In genomic region chr12:20426191-20426590, GRCh38 we compare ENCODE assay signal across 23 cellular contexts. TPM values are rescaled to one million over a fixed set of nuclear protein-coding genes. Genes with fewer than 3 reads are reported as not detected.
DNase-seq lines count a peak whose midpoint lies in the region; ATAC-seq and TF ChIP-seq lines count a peak whose summit lies in the region.
"Had no signal": no experiment of that assay in that cellular context is flagged by ENCODE, and none has a peak within 500 bp of the region (broad histone marks: within the 10 kb centered on the region; RNA-seq: fewer than 3 reads in every experiment).

No MANE protein-coding gene starts in this region.

- ATAC-seq in right lobe of liver, result no peak
- ATAC-seq in HG03175 (IDR thresholded peaks at IDR 0.05; ENCODE audit: unreplicated experiment), result no peak
- ATAC-seq: stimulated activated naive CD8-positive, alpha-beta T cell treated with anti-CD3 and anti-CD28 coated beads, Interleukin-15, amount 100 ng/mL, for 72 hours had no signal

- H3K4me3 Mint-ChIP-seq in activated CD4-positive, alpha-beta memory T cell treated with anti-CD3 and anti-CD28 coated beads for 36 hours, result no peak overlapping the region
- H3K4me3 Mint-ChIP-seq: activated CD4-positive, alpha-beta memory T cell treated with anti-CD3 and anti-CD28 coated beads, Interleukin-2, amount 10 ng/mL, durations not matched to agents 7 days and 5 days; activated T-cell treated with anti-CD3 and anti-CD28 coated beads, Interleukin-2, amount 50 U/mL, for 24 hours; nephron progenitor cell; stimulated activated naive CD8-positive, alpha-beta T cell treated with anti-CD3 and anti-CD28 coated beads, Interleukin-15, amount 100 ng/mL, for 72 hours had no signal

- no peak for TF ChIP-seq RAD21 in liver (IDR thresholded peaks at IDR 0.05)

- WGBS in liver, result 84% methylated on average over 5 of the region's 5 CpGs
- 61% methylated on average over 5 of the region's 5 CpGs for WGBS in right lobe of liver (ENCODE audit: insufficient coverage, low coverage, low lambda C conversion rate, missing lambda C conversion rate)
- 74 to 86% methylated on average over 5 of the region's 5 CpGs for WGBS in sigmoid colon, 2 donors
- WGBS in mammary epithelial cell (ENCODE audit: low coverage, missing lambda C conversion rate), result 80% methylated on average over 5 of the region's 5 CpGs

- H3K36me3 ChIP-seq in liver (ENCODE audit: control insufficient read depth in 4 of 4, insufficient read depth in 3 of 4, low read depth in 1 of 4, low read length in 3 of 4) (no peaks in the 10 kb centered on the region), right lobe of liver (no peaks in the 10 kb centered on the region), left ventricle myocardium inferior (no peaks in the 10 kb centered on the region), sigmoid colon (no peaks in the 10 kb centered on the region), mammary epithelial cell (ENCODE audit: insufficient read depth, low read length) (no peaks in the 10 kb centered on the region)

- peak; percentile 39 to 77 (median 57) for TF ChIP-seq EP300 in sigmoid colon (IDR thresholded peaks at IDR 0.05)

- TF ChIP-seq POLR2A in right lobe of liver (IDR thresholded peaks at IDR 0.05) (no peak), sigmoid colon (IDR thresholded peaks at IDR 0.05) (no peak)

- H3K79me2 ChIP-seq in mammary epithelial cell (ENCODE audit: insufficient read depth, low read length), result no peaks in the 10 kb centered on the region

- BruUV-seq in mammary epithelial cell (replicated peaks; lab: Mats Ljungman, UMichigan), result no TSS peak

- H2AFZ ChIP-seq in mammary epithelial cell (ENCODE audit: low read depth, low read length), result no peak overlapping the region

- H3K4me1 ChIP-seq in liver (ENCODE audit: control insufficient read depth in 4 of 4, insufficient read depth in 4 of 4, low read length in 3 of 4), result no peaks in the 10 kb centered on the region
- H3K4me1 ChIP-seq in right lobe of liver, result no peaks in the 10 kb centered on the region
- H3K4me1 ChIP-seq in left ventricle myocardium inferior, result peaks cover 80% of the 10 kb centered on the region
- peaks cover 0 to 49% (median 27%) of the 10 kb centered on the region in 4 donors for H3K4me1 ChIP-seq in sigmoid colon
- no peaks in the 10 kb centered on the region for H3K4me1 ChIP-seq in mammary epithelial cell (ENCODE audit: insufficient read depth, low read length)

- H3K27ac Mint-ChIP-seq in activated CD4-positive, alpha-beta memory T cell treated with anti-CD3 and anti-CD28 coated beads for 36 hours, result no peak overlapping the region
- H3K27ac Mint-ChIP-seq: activated CD4-positive, alpha-beta memory T cell treated with anti-CD3 and anti-CD28 coated beads, Interleukin-2, amount 10 ng/mL, durations not matched to agents 7 days and 5 days; activated T-cell treated with anti-CD3 and anti-CD28 coated beads, Interleukin-2, amount 50 U/mL, for 24 hours; nephron progenitor cell; stimulated activated naive CD8-positive, alpha-beta T cell treated with anti-CD3 and anti-CD28 coated beads, Interleukin-15, amount 100 ng/mL, for 72 hours had no signal

- H3K36me3 Mint-ChIP-seq in activated CD4-positive, alpha-beta memory T cell treated with anti-CD3 and anti-CD28 coated beads for 36 hours, result no peaks in the 10 kb centered on the region
- H3K36me3 Mint-ChIP-seq: brain had no signal

- intact Hi-C loops in right lobe of liver (cut with DNase I), result no loop called here
- intact Hi-C loops in left ventricle myocardium inferior (cut with micrococcal nuclease), result no loop called here
- intact Hi-C loops in sigmoid colon (cut with DNase I), result no loop called here
- intact Hi-C loops in activated CD4-positive, alpha-beta memory T cell treated with anti-CD3 and anti-CD28 coated beads for 36 hours (cut with micrococcal nuclease), result no loop called here
- intact Hi-C loops in mammary epithelial cell (cut with micrococcal nuclease), result no loop called here

- no peak overlapping the region for H3K4me3 ChIP-seq in liver (ENCODE audit: low read depth in 1 of 3, low read length in 3 of 3)
- no peak overlapping the region for H3K4me3 ChIP-seq in right lobe of liver
- H3K4me3 ChIP-seq in left ventricle myocardium inferior, result peak overlapping the region; percentile 1
- H3K4me3 ChIP-seq in sigmoid colon, result no peak overlapping the region
- H3K4me3 ChIP-seq in mammary epithelial cell (replicated peaks in 1 of 3; ENCODE audit: insufficient read depth in 1 of 3, low read depth in 2 of 3, low read length in 3 of 3), result no peak overlapping the region

- TF ChIP-seq CTCF in liver (IDR thresholded peaks at IDR 0.05; ENCODE audit: low read depth, low read length, missing input control) (no peak), right lobe of liver (IDR thresholded peaks at IDR 0.05) (no peak), left ventricle myocardium inferior (IDR thresholded peaks at IDR 0.05; ENCODE audit: borderline replicate concordance) (no peak), sigmoid colon (IDR thresholded peaks at IDR 0.05) (no peak), mammary epithelial cell (conservative IDR thresholded peaks at IDR 0.05 in 1 of 2, IDR thresholded peaks at IDR 0.05 in 1 of 2; ENCODE audit: extremely low read depth in 1 of 2, insufficient read depth in 1 of 2, low read depth in 1 of 2, low read length in 2 of 2) (no peak)

- DNase-seq in right lobe of liver (no peak), left ventricle myocardium inferior (peak; percentile 53), sigmoid colon (peak; percentile 90), mammary epithelial cell (no peak), CD1c-positive myeloid dendritic cell (ENCODE audit: extremely low spot score) (no peak)
- no peak for DNase-seq in activated CD4-positive, alpha-beta memory T cell treated with anti-CD3 and anti-CD28 coated beads for 36 hours
- DNase-seq: 8988T; activated CD4-positive, alpha-beta memory T cell treated with anti-CD3 and anti-CD28 coated beads, Interleukin-2, amount 10 ng/mL, durations not matched to agents 7 days and 5 days; activated naive CD4-positive, alpha-beta T cell treated with anti-CD3 and anti-CD28 coated beads, Interleukin-2, amount 50 U/mL, for 16 hours; activated T-cell treated with anti-CD3 and anti-CD28 coated beads, Interleukin-2, amount 50 U/mL, for 24 hours; C1 segment of cervical spinal cord; GDM1; Karpas-422; midbrain; NCI-H1092 treated with DMSO at 0.1 percent for 48 hours; NCI-H2081 treated with DMSO at 0.1 percent for 48 hours; NCI-H510A; nephron progenitor cell; stimulated activated naive CD8-positive, alpha-beta T cell treated with anti-CD3 and anti-CD28 coated beads, Interleukin-15, amount 100 ng/mL, for 72 hours; T-helper 1 cell had no signal

- no peak overlapping the region for H3K27ac ChIP-seq in liver (ENCODE audit: low read depth in 1 of 2, low read length in 2 of 2)
- no peak overlapping the region for H3K27ac ChIP-seq in right lobe of liver
- peak overlapping the region; percentile 77 for H3K27ac ChIP-seq in left ventricle myocardium inferior (replicated peaks)
- H3K27ac ChIP-seq in sigmoid colon, result peak overlapping the region in 3 of 4 donors; percentile 31 to 47 (median 47)
- H3K27ac ChIP-seq in mammary epithelial cell (ENCODE audit: insufficient read depth, low read depth, low read length), result no peak overlapping the region

- H3K9ac ChIP-seq in liver (ENCODE audit: low read depth in 1 of 2, low read length in 2 of 2), result no peak overlapping the region
- H3K9ac ChIP-seq in mammary epithelial cell (ENCODE audit: insufficient read depth, low read length), result no peak overlapping the region

- H3K4me1 Mint-ChIP-seq in activated CD4-positive, alpha-beta memory T cell treated with anti-CD3 and anti-CD28 coated beads for 36 hours (ENCODE audit: low read depth), result no peaks in the 10 kb centered on the region
- H3K4me1 Mint-ChIP-seq: activated CD4-positive, alpha-beta memory T cell treated with anti-CD3 and anti-CD28 coated beads, Interleukin-2, amount 10 ng/mL, durations not matched to agents 7 days and 5 days; stimulated activated naive CD8-positive, alpha-beta T cell treated with anti-CD3 and anti-CD28 coated beads, Interleukin-15, amount 100 ng/mL, for 72 hours had no signal

- no peaks in the 10 kb centered on the region for H3K9me3 Mint-ChIP-seq in activated CD4-positive, alpha-beta memory T cell treated with anti-CD3 and anti-CD28 coated beads for 36 hours
- H3K9me3 Mint-ChIP-seq: activated CD4-positive, alpha-beta memory T cell treated with anti-CD3 and anti-CD28 coated beads, Interleukin-2, amount 10 ng/mL, durations not matched to agents 7 days and 5 days; activated T-cell treated with anti-CD3 and anti-CD28 coated beads, Interleukin-2, amount 50 U/mL, for 24 hours; brain; nephron progenitor cell; stimulated activated naive CD8-positive, alpha-beta T cell treated with anti-CD3 and anti-CD28 coated beads, Interleukin-15, amount 100 ng/mL, for 72 hours had no signal

- no peak overlapping the region for H3K4me2 ChIP-seq in mammary epithelial cell (ENCODE audit: insufficient read depth, low read depth, low read length)

- H3K27me3 Mint-ChIP-seq in activated CD4-positive, alpha-beta memory T cell treated with anti-CD3 and anti-CD28 coated beads for 36 hours, result no peaks in the 10 kb centered on the region
- H3K27me3 Mint-ChIP-seq: activated CD4-positive, alpha-beta memory T cell treated with anti-CD3 and anti-CD28 coated beads, Interleukin-2, amount 10 ng/mL, durations not matched to agents 7 days and 5 days; activated T-cell treated with anti-CD3 and anti-CD28 coated beads, Interleukin-2, amount 50 U/mL, for 24 hours; brain; stimulated activated naive CD8-positive, alpha-beta T cell treated with anti-CD3 and anti-CD28 coated beads, Interleukin-15, amount 100 ng/mL, for 72 hours had no signal

- in situ Hi-C loops in mammary epithelial cell (cut with MboI; ENCODE audit: low sequenced_read_pairs in 2 of 2), result no loop called here

- no peaks in the 10 kb centered on the region for H4K20me1 ChIP-seq in mammary epithelial cell (ENCODE audit: insufficient read depth, low read length)

- POLR2A ChIA-PET in activated CD4-positive, alpha-beta memory T cell treated with anti-CD3 and anti-CD28 coated beads for 36 hours (lab: Charles Lee), result no interaction called here

- H3K9me3 ChIP-seq in liver (ENCODE audit: control insufficient read depth in 4 of 4, low read length in 3 of 4) (no peaks in the 10 kb centered on the region), right lobe of liver (no peaks in the 10 kb centered on the region), left ventricle myocardium inferior (replicated peaks) (no peaks in the 10 kb centered on the region), sigmoid colon (no peaks in the 10 kb centered on the region), mammary epithelial cell (replicated peaks; ENCODE audit: insufficient read depth, low read length) (no peaks in the 10 kb centered on the region)

- no peaks in the 10 kb centered on the region for H3K27me3 ChIP-seq in liver (ENCODE audit: control insufficient read depth in 4 of 4, insufficient read depth in 4 of 4, low read length in 3 of 4)
- no peaks in the 10 kb centered on the region for H3K27me3 ChIP-seq in right lobe of liver
- no peaks in the 10 kb centered on the region for H3K27me3 ChIP-seq in left ventricle myocardium inferior (ENCODE audit: low read depth)
- no peaks in the 10 kb centered on the region for H3K27me3 ChIP-seq in sigmoid colon
- no peaks in the 10 kb centered on the region for H3K27me3 ChIP-seq in mammary epithelial cell (ENCODE audit: insufficient read depth, low read length)

- CTCF ChIA-PET in activated CD4-positive, alpha-beta memory T cell treated with anti-CD3 and anti-CD28 coated beads for 36 hours (lab: Charles Lee), result no interaction called here
- CTCF ChIA-PET in mammary epithelial cell (lab: Charles Lee; ENCODE audit: low non-redundant PET), result no interaction called here

- dilution Hi-C loops in mammary epithelial cell (cut with HindIII; ENCODE audit: low sequenced_read_pairs), result no loop called here

RNA-seq across cellular contexts. Expression of gene PDE3A, which starts 57.9 kb away (rescaled TPM):
- total RNA-seq in liver (1 to 10 TPM; 3.7 to 3.8 TPM), right lobe of liver (1 to 10 TPM in 5 of 6 experiments, under 1 TPM in 1; 0.79 to 2.4 (median 1.3) TPM), left ventricle myocardium inferior (161 TPM), sigmoid colon (10 to 100 TPM; 56.8 to 90.0 (median 71.1) TPM), mammary epithelial cell (under 1 TPM in 1 of 2 donors, not detected in 1; under 0.01 TPM)
- polyA plus RNA-seq in liver (under 1 TPM; 0.50 to 0.75 TPM), sigmoid colon (10 to 100 TPM in 1 of 3 donors, 1 to 10 TPM in 2; 6.6 to 16.3 (median 9.2) TPM), mammary epithelial cell (not detected)
- total RNA-seq in activated CD4-positive, alpha-beta memory T cell treated with anti-CD3 and anti-CD28 coated beads for 36 hours, result not detected
- 0.05 TPM for polyA minus RNA-seq in mammary epithelial cell
- total RNA-seq: activated CD4-positive, alpha-beta memory T cell treated with anti-CD3 and anti-CD28 coated beads, Interleukin-2, amount 10 ng/mL, durations not matched to agents 7 days and 5 days had no signal

Comparison
In these comparisons a context has a peak if more than half of its experiments do, and no peak if none do; other contexts are left out.
1. H3K27ac ChIP-seq: peak in left ventricle myocardium inferior (single experiment) and sigmoid colon (3 of 4); none in liver (0 of 2), right lobe of liver (0 of 3) and mammary epithelial cell (single experiment).
2. DNase-seq: peak in left ventricle myocardium inferior (single experiment) and sigmoid colon (single experiment); none in right lobe of liver (0 of 3), activated CD4-positive, alpha-beta memory T cell treated with anti-CD3 and anti-CD28 coated beads for 36 hours (single experiment), mammary epithelial cell (single experiment) and CD1c-positive myeloid dendritic cell (single experiment).
3. RNA of gene PDE3A, which starts 57.9 kb away (total RNA-seq): 161 TPM in left ventricle myocardium inferior (single experiment) and 56.8 to 90.0 TPM in sigmoid colon; 3.7 to 3.8 TPM in liver, 0.79 to 2.4 TPM in right lobe of liver, not detected in activated CD4-positive, alpha-beta memory T cell treated with anti-CD3 and anti-CD28 coated beads for 36 hours and under 0.01 TPM in mammary epithelial cell; every median in the first group is over 10 times any median in the second.